1 cellular context compared by ENCODE assay signal in genomic region chr6:37106982-37107453, GRCh38.
TF ChIP-seq lines count a peak whose summit lies in the region.

No MANE protein-coding gene starts in this region.

TF ChIP-seq in K562, 482 proteins besides CTCF, POLR2A, EP300 and RAD21 (continued from another document):
- peak; percentile 76; the same call in 1 of the 2 replicates for TF ChIP-seq ZNF592 (IDR thresholded peaks at IDR 0.05)
- no peak for TF ChIP-seq ID3 (CRISPR knock-in tag; IDR thresholded peaks at IDR 0.05)
- 0 out of 2 replicates have a peak, but pooled peaks have one; percentile 45 for TF ChIP-seq ID3 (tag; IDR thresholded peaks at IDR 0.05)
- TF ChIP-seq CLOCK (CRISPR knock-in tag; IDR thresholded peaks at IDR 0.05; ENCODE audit: borderline replicate concordance): 0 out of 2 replicates have a peak, but pooled peaks have one; percentile 42
- no peak for TF ChIP-seq CSDE1 (IDR thresholded peaks at IDR 0.05)
- TF ChIP-seq CTBP1 (IDR thresholded peaks at IDR 0.05; ENCODE audit: borderline replicate concordance): peak; percentile 35; the same call in 1 of the 2 replicates
